8 cellular contexts compared by ENCODE assay signal in genomic region chr6:13355043-13355945, GRCh38. TPM values are rescaled to one million over a fixed set of nuclear protein-coding genes. Genes with fewer than 3 reads are reported as not detected.
DNase-seq lines count a peak whose midpoint lies in the region; ATAC-seq and TF ChIP-seq lines count a peak whose summit lies in the region.

No MANE protein-coding gene starts in this region.

- no peak overlapping the region for H3K4ac ChIP-seq in H9 (ENCODE audit: low read depth, low read length)

- H3K36me3 Mint-ChIP-seq in activated CD4-positive, alpha-beta T cell treated with anti-CD3 and anti-CD28 coated beads, Interleukin-2, amount 10 ng/mL, durations not matched to agents 24 days and 14 days (ENCODE audit: low read depth) = no peaks in the 10 kb centered on the region
- no peaks in the 10 kb centered on the region for H3K36me3 Mint-ChIP-seq in effector memory CD8-positive, alpha-beta T cell (ENCODE audit: insufficient read depth)
- no peaks in the 10 kb centered on the region; a peak in 1 of 7 replicates for H3K36me3 Mint-ChIP-seq in H9 (ENCODE audit: insufficient read depth in 1 of 3, low read depth in 3 of 3)

- H2BK15ac ChIP-seq in H9 (ENCODE audit: low read depth, low read length) = no peak overlapping the region

- H3K4me3 ChIP-seq in SJSA1 (no peak overlapping the region), osteoblast (ENCODE audit: insufficient read depth, low read length) (no peak overlapping the region)

- no peak overlapping the region for H2BK120ac ChIP-seq in H9 (ENCODE audit: low read depth, low read length, poor library complexity, severe bottlenecking)

- H4K20me1 ChIP-seq in osteoblast (ENCODE audit: insufficient read depth, low read length) = no peaks in the 10 kb centered on the region
- no peaks in the 10 kb centered on the region for H4K20me1 ChIP-seq in H9 (ENCODE audit: control insufficient read depth, insufficient read depth, insufficient read length)

- no peaks in the 10 kb centered on the region for H3K27me3 Mint-ChIP-seq in activated CD4-positive, alpha-beta T cell treated with anti-CD3 and anti-CD28 coated beads, Interleukin-2, amount 10 ng/mL, durations not matched to agents 24 days and 14 days
- no peaks in the 10 kb centered on the region for H3K27me3 Mint-ChIP-seq in effector memory CD8-positive, alpha-beta T cell
- H3K27me3 Mint-ChIP-seq in H9 (ENCODE audit: low read depth) = no peaks in the 10 kb centered on the region

- H2AFZ ChIP-seq in osteoblast (ENCODE audit: low read length) = no peak overlapping the region
- H2AFZ ChIP-seq in H9 (ENCODE audit: low read length) = no peak overlapping the region

- no peak overlapping the region for H3K18ac ChIP-seq in H9 (ENCODE audit: insufficient read length, low read depth, low read length)

- H3K23me2 ChIP-seq in H9 (ENCODE audit: insufficient read length, low read depth, low read length, poor library complexity, severe bottlenecking) = no peaks in the 10 kb centered on the region

- H3K4me2 ChIP-seq in osteoblast (ENCODE audit: insufficient read depth, low read length) (peak overlapping the region; percentile 31), H9 (ENCODE audit: insufficient read depth, insufficient read length, low read length) (no peak overlapping the region)

- no peaks in the 10 kb centered on the region for H3K27me3 ChIP-seq in SJSA1 (replicated peaks)
- H3K27me3 ChIP-seq in osteoblast (ENCODE audit: insufficient read depth, low read length) = no peaks in the 10 kb centered on the region
- H3K27me3 ChIP-seq in H9 (ENCODE audit: insufficient read depth, low read length) = no peaks in the 10 kb centered on the region

- peak overlapping the region; percentile 99 for H3K27ac ChIP-seq in SJSA1
- H3K27ac ChIP-seq in osteoblast (ENCODE audit: low read depth, low read length) = peak overlapping the region; percentile 75
- H3K27ac ChIP-seq in H9 (ENCODE audit: insufficient read length, low read depth, low read length) = no peak overlapping the region

- H4K8ac ChIP-seq in H9 (replicated peaks; ENCODE audit: insufficient read length, low read depth, low read length) = no peak overlapping the region

- H2BK5ac ChIP-seq in H9 (ENCODE audit: insufficient read length, low read length) = no peak overlapping the region

- H4K91ac ChIP-seq in H9 (ENCODE audit: insufficient read length, low read depth, low read length) = no peak overlapping the region

- H3K4me3 Mint-ChIP-seq in activated CD4-positive, alpha-beta T cell treated with anti-CD3 and anti-CD28 coated beads, Interleukin-2, amount 10 ng/mL, durations not matched to agents 24 days and 14 days = peak overlapping the region; percentile 74
- peak overlapping the region; percentile 77 to 86 for H3K4me3 Mint-ChIP-seq in effector memory CD8-positive, alpha-beta T cell
- H3K4me3 Mint-ChIP-seq in H9 = no peak overlapping the region

- H3K36me3 ChIP-seq in SJSA1 (no peaks in the 10 kb centered on the region), osteoblast (ENCODE audit: insufficient read depth, low read length) (no peaks in the 10 kb centered on the region)

- H3K9me3 ChIP-seq in SJSA1 (replicated peaks) = no peaks in the 10 kb centered on the region
- H3K9me3 ChIP-seq in osteoblast (ENCODE audit: low read depth, low read length) = no peaks in the 10 kb centered on the region
- H3K9me3 ChIP-seq in H9 (ENCODE audit: control insufficient read depth, low read depth, low read length) = no peaks in the 10 kb centered on the region

- no peak overlapping the region for H3K14ac ChIP-seq in H9 (ENCODE audit: insufficient read depth, low read length)

- ATAC-seq in HG03060 (IDR thresholded peaks at IDR 0.05; ENCODE audit: low read depth, unreplicated experiment) = peak; percentile 28
- ATAC-seq in effector memory CD8-positive, alpha-beta T cell (replicated peaks) = peak; percentile 79

- H3K23ac ChIP-seq in H9 (ENCODE audit: insufficient read length, low read depth, low read length) = no peak overlapping the region

- H3K9ac ChIP-seq in H9 (ENCODE audit: extremely low read depth, insufficient read length, low read length) = no peak overlapping the region

- H3K79me2 ChIP-seq in osteoblast (ENCODE audit: insufficient read depth, low read length) (no peaks in the 10 kb centered on the region), H9 (ENCODE audit: insufficient read depth, low read length) (no peaks in the 10 kb centered on the region)

- no peak overlapping the region for H2BK20ac ChIP-seq in H9 (ENCODE audit: low read depth, low read length, poor library complexity, severe bottlenecking)

- H2BK12ac ChIP-seq in H9 (ENCODE audit: insufficient read length, low read depth, low read length) = no peak overlapping the region

- H3K4me1 Mint-ChIP-seq in activated CD4-positive, alpha-beta T cell treated with anti-CD3 and anti-CD28 coated beads, Interleukin-2, amount 10 ng/mL, durations not matched to agents 24 days and 14 days = peaks cover 57% of the 10 kb centered on the region
- peaks cover 34 to 40% of the 10 kb centered on the region in 2 donors for H3K4me1 Mint-ChIP-seq in effector memory CD8-positive, alpha-beta T cell (ENCODE audit: low read depth in 2 of 2)
- H3K4me1 Mint-ChIP-seq in H9 = peaks cover 53 to 58% of the 10 kb centered on the region in 2 experiments

- no peak overlapping the region for H4K5ac ChIP-seq in H9 (ENCODE audit: insufficient read length, low read depth, low read length)

- no peak overlapping the region for H2AK5ac ChIP-seq in H9 (ENCODE audit: insufficient read length, low read length)

- peaks cover 60% of the 10 kb centered on the region for H3K4me1 ChIP-seq in SJSA1 (replicated peaks)
- H3K4me1 ChIP-seq in osteoblast (ENCODE audit: insufficient read depth, low read length) = peaks cover 23% of the 10 kb centered on the region
- H3K4me1 ChIP-seq in H9 (ENCODE audit: insufficient read depth, low read length) = peaks cover 2% of the 10 kb centered on the region; the same call in 1 of the 2 replicates

- no peaks in the 10 kb centered on the region for H3K9me3 Mint-ChIP-seq in activated CD4-positive, alpha-beta T cell treated with anti-CD3 and anti-CD28 coated beads, Interleukin-2, amount 10 ng/mL, durations not matched to agents 24 days and 14 days
- H3K9me3 Mint-ChIP-seq in effector memory CD8-positive, alpha-beta T cell = no peaks in the 10 kb centered on the region
- peaks cover 2 to 5% of the 10 kb centered on the region in 2 experiments; a peak in 2 of 5 replicates for H3K9me3 Mint-ChIP-seq in H9

- H3K79me1 ChIP-seq in H9 (ENCODE audit: insufficient read depth, low read depth, low read length, poor library complexity, severe bottlenecking) = no peaks in the 10 kb centered on the region

- no peak for TF ChIP-seq CTCF in osteoblast (IDR thresholded peaks at IDR 0.05; ENCODE audit: extremely low read depth, low read depth, low read length)
- no peak for TF ChIP-seq CTCF in H9 (conservative IDR thresholded peaks at IDR 0.05)

- DNase-seq in activated CD4-positive, alpha-beta T cell treated with anti-CD3 and anti-CD28 coated beads, Interleukin-2, amount 10 ng/mL, durations not matched to agents 24 days and 14 days = peak; percentile 84
- DNase-seq in activated CD4-positive, alpha-beta T cell treated with anti-CD3 and anti-CD28 coated beads, Interleukin-2, amount 50 U/mL, for 1 hour = no peak
- DNase-seq in SJSA1 (ENCODE audit: low read depth in 1 of 2, low spot score in 2 of 2) (peak; percentile 80 to 94), osteoblast (ENCODE audit: insufficient read length, low spot score, missing footprints) (no peak), H9 (no peak), HuH-7 (ENCODE audit: low spot score) (no peak)
- no peak for DNase-seq in effector memory CD8-positive, alpha-beta T cell

- no peak overlapping the region for H3T11ph ChIP-seq in H9 (ENCODE audit: low read length)

- H3K56ac ChIP-seq in H9 (ENCODE audit: insufficient read length, low read depth, low read length) = no peak overlapping the region

- no CpG with 5 or more reads among the region's 7 CpGs for WGBS in H9 (ENCODE audit: extremely low coverage, insufficient read length, low lambda C conversion rate)

- H3K27ac Mint-ChIP-seq in activated CD4-positive, alpha-beta T cell treated with anti-CD3 and anti-CD28 coated beads, Interleukin-2, amount 10 ng/mL, durations not matched to agents 24 days and 14 days = peak overlapping the region; percentile 97
- peak overlapping the region; percentile 90 to 94 for H3K27ac Mint-ChIP-seq in effector memory CD8-positive, alpha-beta T cell
- no peak overlapping the region for H3K27ac Mint-ChIP-seq in H9

- intact Hi-C loops in activated CD4-positive, alpha-beta T cell treated with anti-CD3 and anti-CD28 coated beads, Interleukin-2, amount 10 ng/mL, durations not matched to agents 24 days and 14 days (cut with micrococcal nuclease) = loop anchor here (1.0 to 10.0 kb wide), 5 partner anchors 18 to 460 kb away; partner anchors contain the start of gene MCUR1

RNA-seq across cellular contexts. Expression of gene TBC1D7, which starts 27.0 kb away (rescaled TPM):
- total RNA-seq in activated CD4-positive, alpha-beta T cell treated with anti-CD3 and anti-CD28 coated beads, Interleukin-2, amount 10 ng/mL, durations not matched to agents 24 days and 14 days = 25.1 and 26.8 TPM in 2 replicates
- total RNA-seq in SJSA1 (2014; rRNA removed; shearing (Covaris generic)) = 22.9 and 36.5 TPM in 2 replicates
- 18.8 and 25.3 TPM in 2 replicates for total RNA-seq in osteoblast
- total RNA-seq in H9 (2021) = 33.9 and 36.9 TPM in 2 replicates

Comparison
In these comparisons a context has a peak if more than half of its experiments do, and no peak if none do; other contexts are left out.
1. DNase-seq: peak in activated CD4-positive, alpha-beta T cell treated with anti-CD3 and anti-CD28 coated beads, Interleukin-2, amount 10 ng/mL, durations not matched to agents 24 days and 14 days (single experiment) and SJSA1 (2 of 2); none in activated CD4-positive, alpha-beta T cell treated with anti-CD3 and anti-CD28 coated beads, Interleukin-2, amount 50 U/mL, for 1 hour (single experiment), effector memory CD8-positive, alpha-beta T cell (0 of 3), osteoblast (single experiment), H9 (single experiment) and HuH-7 (single experiment).
2. H3K27ac Mint-ChIP-seq: peak in activated CD4-positive, alpha-beta T cell treated with anti-CD3 and anti-CD28 coated beads, Interleukin-2, amount 10 ng/mL, durations not matched to agents 24 days and 14 days (single experiment) and effector memory CD8-positive, alpha-beta T cell (2 of 2); none in H9 (0 of 3).
3. H3K4me3 Mint-ChIP-seq: peak in activated CD4-positive, alpha-beta T cell treated with anti-CD3 and anti-CD28 coated beads, Interleukin-2, amount 10 ng/mL, durations not matched to agents 24 days and 14 days (single experiment) and effector memory CD8-positive, alpha-beta T cell (2 of 2); none in H9 (0 of 2).